Comparison of ENCODE assay signal across 32 cellular contexts in the genomic region with DNA sequence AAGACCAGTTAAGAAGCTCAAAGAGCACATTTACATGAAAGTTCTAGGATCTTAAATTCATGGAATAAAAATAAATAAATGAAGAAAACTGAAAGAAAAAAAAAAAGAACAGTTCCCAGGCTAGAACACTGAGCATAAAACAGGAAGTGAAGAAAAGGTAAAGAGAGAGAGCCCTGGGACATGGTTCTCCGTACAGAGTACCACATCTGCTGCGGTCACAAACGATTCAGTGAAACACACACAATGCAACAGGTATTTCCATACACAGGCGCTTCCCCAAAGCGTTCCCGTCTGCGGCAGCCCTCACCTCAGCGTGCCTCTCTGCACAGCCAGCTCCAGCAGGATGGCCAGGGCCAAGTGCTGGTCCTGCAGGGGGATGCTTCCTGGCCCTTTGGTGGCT.
"Had no signal": no experiment of that assay in that cellular context is flagged by ENCODE, and none has a peak within 500 bp of the region (broad histone marks: within the 10 kb centered on the region; RNA-seq: fewer than 3 reads in every experiment).

No MANE protein-coding gene starts in this region.

- DNase-seq: activated B cell treated with CpG ODN at 0.5 μM for 24 hours; activated CD4-positive, alpha-beta T cell treated with anti-CD3 and anti-CD28 coated beads for 48 hours; activated CD4-positive, alpha-beta T cell treated with anti-CD3 and anti-CD28 coated beads, Interleukin-2, amount 50 U/mL, for 1 hour; activated CD4-positive, alpha-beta T cell treated with anti-CD3 and anti-CD28 coated beads, Interleukin-2, amount 50 U/mL, for 48 hours; activated CD8-positive, alpha-beta memory T cell treated with anti-CD3 and anti-CD28 coated beads for 24 hours; activated CD8-positive, alpha-beta T cell treated with anti-CD3 and anti-CD28 coated beads for 36 hours; activated effector memory CD4-positive, alpha-beta T cell treated with Interleukin-2 at 50 U/mL for 16 hours; activated gamma-delta T cell treated with Interleukin-2 at 50 U/mL for 16 hours; activated naive CD4-positive, alpha-beta T cell treated with anti-CD3 and anti-CD28 coated beads, Interleukin-2, amount 50 U/mL, for 16 hours; activated naive CD4-positive, alpha-beta T cell treated with Interleukin-2 at 50 U/mL for 16 hours; activated T-cell treated with anti-CD3 and anti-CD28 coated beads, Interleukin-2, amount 50 U/mL, for 4 hours; amniotic stem cell; aorta; body of pancreas; caudate nucleus; cortex of kidney; dermis blood vessel endothelial cell; effector CD4-positive, alpha-beta T cell; effector memory CD8-positive, alpha-beta T cell; foreskin fibroblast; gastrocnemius medialis; glutamatergic neuron; heart left ventricle; T1000; WERI-Rb-1 had no signal

- H3K9me3 ChIP-seq: body of pancreas, gastrocnemius medialis, heart left ventricle had no signal

- FAIRE-seq: colon, endometrium, endothelial cell of umbilical vein had no signal

- H3K4me1 ChIP-seq: body of pancreas, gastrocnemius medialis had no signal

- H3K27ac ChIP-seq: body of pancreas, epithelial cell of prostate, gastrocnemius medialis, heart left ventricle, WERI-Rb-1 had no signal

- H3K4me3 ChIP-seq: body of pancreas, gastrocnemius medialis, heart left ventricle had no signal

- ATAC-seq: activated CD4-positive, CD25-positive, alpha-beta regulatory T cell treated with anti-CD3 and anti-CD28 coated beads, Interleukin-2, amount 50 U/mL, for 24 hours; activated CD8-positive, alpha-beta T cell treated with anti-CD3 and anti-CD28 coated beads for 36 hours; activated T-cell treated with anti-CD3 and anti-CD28 coated beads, Interleukin-2, amount 50 U/mL, for 4 hours; activated T-helper 17 cell treated with anti-CD3 and anti-CD28 coated beads, Interleukin-2, amount 50 U/mL, for 72 hours; body of pancreas; effector memory CD8-positive, alpha-beta T cell; esophagus mucosa; gastrocnemius medialis; heart left ventricle had no signal

- H3K27me3 ChIP-seq: body of pancreas, gastrocnemius medialis, heart left ventricle had no signal
